In the genomic region with DNA sequence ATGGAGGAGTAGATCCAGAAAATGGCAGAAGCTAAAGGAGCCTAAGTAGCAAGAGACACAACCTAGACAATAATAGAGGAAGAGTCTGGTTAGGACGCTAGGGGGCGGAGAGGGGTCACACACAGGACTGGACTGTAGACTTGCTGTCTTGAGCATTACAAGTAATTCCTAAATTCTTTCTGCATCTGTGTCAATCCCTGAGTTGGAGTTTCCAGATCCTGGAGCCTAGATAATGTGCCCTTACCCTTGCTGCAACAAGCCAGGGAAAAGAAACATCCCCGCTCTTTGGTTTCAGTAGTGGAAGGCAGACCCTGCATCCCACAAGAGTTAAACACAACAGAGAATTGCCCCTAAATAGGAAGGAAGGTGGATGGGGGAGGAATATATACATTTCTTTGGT, we compare ENCODE assay signal across 1 cellular context.
TF ChIP-seq lines count a peak whose summit lies in the region.

No MANE protein-coding gene starts in this region.

TF ChIP-seq in GM12878, 131 proteins besides CTCF, POLR2A, EP300 and RAD21 (continued from another document):
- 0 out of 2 replicates have a peak, but pooled peaks have one; percentile 19 for TF ChIP-seq IRF4 (IDR thresholded peaks at IDR 0.05; ENCODE audit: low read depth, low read length)
- TF ChIP-seq BHLHE40 (IDR thresholded peaks at IDR 0.05; ENCODE audit: borderline replicate concordance in 1 of 2, low read depth in 2 of 2, low read length in 1 of 2): 0 out of 4 replicates have a peak, but pooled peaks of 1 of the 2 experiments have one; percentile 24
